ENCODE assay signal across 21 cellular contexts in genomic region chr1:25047506-25048240, GRCh38.
DNase-seq lines count a peak whose midpoint lies in the region; ATAC-seq and TF ChIP-seq lines count a peak whose summit lies in the region.
"Had no signal": no experiment of that assay in that cellular context is flagged by ENCODE, and none has a peak within 500 bp of the region (broad histone marks: within the 10 kb centered on the region; RNA-seq: fewer than 3 reads in every experiment).

No MANE protein-coding gene starts in this region.

- no peaks in the 10 kb centered on the region for H3K79me2 ChIP-seq in osteoblast (ENCODE audit: insufficient read depth, low read length)
- no peaks in the 10 kb centered on the region for H3K79me2 ChIP-seq in PC-9 (ENCODE audit: low read depth)

- H2AFZ ChIP-seq in osteoblast (ENCODE audit: low read length): no peak overlapping the region
- H2AFZ ChIP-seq in PC-9: no peak overlapping the region
- H2AFZ ChIP-seq: GM23338 had no signal

- H3K4me3 ChIP-seq in left ventricle myocardium inferior (no peak overlapping the region), osteoblast (ENCODE audit: insufficient read depth, low read length) (no peak overlapping the region), PC-9 (no peak overlapping the region), thyroid gland (replicated peaks in 1 of 3) (no peak overlapping the region)
- H3K4me3 ChIP-seq: BLaER1, GM23338 had no signal

- intact Hi-C loops in left cardiac atrium (cut with DNase I) (no loop called here), left ventricle myocardium inferior (cut with micrococcal nuclease) (no loop called here), PC-9 (cut with micrococcal nuclease; ENCODE audit: unreplicated experiment) (no loop called here), thyroid gland (cut with DNase I) (no loop called here)

- POLR2A ChIA-PET in T-cell (lab: Charles Lee) (no interaction called here), PC-9 (lab: Charles Lee; ENCODE audit: unreplicated experiment) (no interaction called here)

- CTCF ChIA-PET in T-cell (lab: Charles Lee) (no interaction called here), PC-9 (lab: Charles Lee) (no interaction called here)

- H3K9me2 ChIP-seq in PC-9 (ENCODE audit: insufficient read depth): no peaks in the 10 kb centered on the region

- H3K4me2 ChIP-seq in osteoblast (ENCODE audit: insufficient read depth, low read length) (no peak overlapping the region), PC-9 (no peak overlapping the region)
- H3K4me2 ChIP-seq: GM23338 had no signal

- ATAC-seq in left cardiac atrium (no peak), T-cell (replicated peaks in 1 of 4) (no peak)
- ATAC-seq in activated T-helper 17 cell treated with anti-CD3 and anti-CD28 coated beads, Interleukin-2, amount 50 U/mL, for 72 hours (replicated peaks): no peak
- ATAC-seq: GM23338, HCT116 had no signal

- H3F3A ChIP-seq in PC-9 (ENCODE audit: insufficient read depth, low read depth): no peaks in the 10 kb centered on the region

- peak overlapping the region; percentile 15 for H3K27ac Mint-ChIP-seq in activated T-helper 17 cell treated with anti-CD3 and anti-CD28 coated beads, Interleukin-2, amount 50 U/mL, for 72 hours
- H3K27ac Mint-ChIP-seq in chondrocyte (ENCODE audit: unreplicated experiment) (no peak overlapping the region), T-cell (no peak overlapping the region)
- H3K27ac Mint-ChIP-seq: CD4-positive, alpha-beta memory T cell; GM23338; HFFc6 had no signal

- H3K4me3 Mint-ChIP-seq in activated T-helper 17 cell treated with anti-CD3 and anti-CD28 coated beads, Interleukin-2, amount 50 U/mL, for 72 hours: no peak overlapping the region
- H3K4me3 Mint-ChIP-seq in chondrocyte (ENCODE audit: unreplicated experiment): no peak overlapping the region
- H3K4me3 Mint-ChIP-seq in T-cell: no peak overlapping the region
- H3K4me3 Mint-ChIP-seq: CD14-positive monocyte; CD4-positive, alpha-beta memory T cell; GM23338; HFFc6; IgD-negative memory B cell had no signal

- DNase-seq in left cardiac atrium (peak; percentile 4), left ventricle myocardium inferior (no peak), chondrocyte (ENCODE audit: low spot score) (peak; percentile 54), osteoblast (ENCODE audit: insufficient read length, low spot score, missing footprints) (peak; percentile 29), T-cell (no peak), PC-9 (no peak), thyroid gland (no peak)
- DNase-seq: ACHN; AML-193; CD4-positive, alpha-beta memory T cell; DMS153; DMS79; GDM1; H7; HFFc6 had no signal

- H3K36me3 ChIP-seq in left ventricle myocardium inferior (no peaks in the 10 kb centered on the region), osteoblast (ENCODE audit: insufficient read depth, low read length) (no peaks in the 10 kb centered on the region), PC-9 (ENCODE audit: low read depth) (no peaks in the 10 kb centered on the region), thyroid gland (no peaks in the 10 kb centered on the region)
- H3K36me3 ChIP-seq: BLaER1 had no signal

- WGBS in thyroid gland, 2 donors: 84 to 85% methylated on average over 10 to 11 of the region's 11 CpGs

- H3K9me3 ChIP-seq in left ventricle myocardium inferior (replicated peaks): peaks cover 5% of the 10 kb centered on the region
- no peaks in the 10 kb centered on the region for H3K9me3 ChIP-seq in osteoblast (ENCODE audit: low read depth, low read length)
- no peaks in the 10 kb centered on the region for H3K9me3 ChIP-seq in PC-9 (ENCODE audit: insufficient read depth, low read depth)
- H3K9me3 ChIP-seq in thyroid gland: no peaks in the 10 kb centered on the region

- H3K36me3 Mint-ChIP-seq in activated T-helper 17 cell treated with anti-CD3 and anti-CD28 coated beads, Interleukin-2, amount 50 U/mL, for 72 hours (ENCODE audit: low read depth): no peaks in the 10 kb centered on the region
- peaks cover 6% of the 10 kb centered on the region for H3K36me3 Mint-ChIP-seq in chondrocyte (ENCODE audit: low read depth)
- H3K36me3 Mint-ChIP-seq in T-cell: no peaks in the 10 kb centered on the region
- H3K36me3 Mint-ChIP-seq: CD14-positive monocyte; CD4-positive, alpha-beta memory T cell; IgD-negative memory B cell had no signal

- peaks cover 21% of the 10 kb centered on the region for H3K27me3 ChIP-seq in left ventricle myocardium inferior (ENCODE audit: low read depth)
- H3K27me3 ChIP-seq in osteoblast (ENCODE audit: insufficient read depth, low read length): peaks cover 24% of the 10 kb centered on the region
- H3K27me3 ChIP-seq in PC-9 (ENCODE audit: insufficient read depth, low read depth): peaks cover 25% of the 10 kb centered on the region; the same call in 1 of the 2 replicates
- no peaks in the 10 kb centered on the region for H3K27me3 ChIP-seq in thyroid gland
- H3K27me3 ChIP-seq: BLaER1 had no signal

- no peaks in the 10 kb centered on the region for H3K9me3 Mint-ChIP-seq in activated T-helper 17 cell treated with anti-CD3 and anti-CD28 coated beads, Interleukin-2, amount 50 U/mL, for 72 hours
- H3K9me3 Mint-ChIP-seq in chondrocyte (ENCODE audit: low read depth): peaks cover 7% of the 10 kb centered on the region
- H3K9me3 Mint-ChIP-seq in T-cell: no peaks in the 10 kb centered on the region
- H3K9me3 Mint-ChIP-seq: CD4-positive, alpha-beta memory T cell; GM23338; HFFc6; IgD-negative memory B cell had no signal

- H4K20me1 ChIP-seq in osteoblast (ENCODE audit: insufficient read depth, low read length) (no peaks in the 10 kb centered on the region), PC-9 (ENCODE audit: insufficient read depth) (no peaks in the 10 kb centered on the region)
- H4K20me1 ChIP-seq: BLaER1 had no signal

- H3K4me1 Mint-ChIP-seq in activated T-helper 17 cell treated with anti-CD3 and anti-CD28 coated beads, Interleukin-2, amount 50 U/mL, for 72 hours: no peaks in the 10 kb centered on the region
- H3K4me1 Mint-ChIP-seq in chondrocyte (ENCODE audit: low read depth) (no peaks in the 10 kb centered on the region), T-cell (no peaks in the 10 kb centered on the region)
- H3K4me1 Mint-ChIP-seq: CD4-positive, alpha-beta memory T cell; GM23338 had no signal

- peaks cover 1% of the 10 kb centered on the region for H3K27me3 Mint-ChIP-seq in activated T-helper 17 cell treated with anti-CD3 and anti-CD28 coated beads, Interleukin-2, amount 50 U/mL, for 72 hours
- H3K27me3 Mint-ChIP-seq in chondrocyte (ENCODE audit: low read depth) (peaks cover 31% of the 10 kb centered on the region), T-cell (peaks cover 0 to 7% of the 10 kb centered on the region in 2 donors)
- H3K27me3 Mint-ChIP-seq: IgD-negative memory B cell had no signal

- peaks cover 4% of the 10 kb centered on the region for H3K4me1 ChIP-seq in left ventricle myocardium inferior
- no peaks in the 10 kb centered on the region for H3K4me1 ChIP-seq in osteoblast (ENCODE audit: insufficient read depth, low read length)
- H3K4me1 ChIP-seq in PC-9 (replicated peaks; ENCODE audit: insufficient read depth): no peaks in the 10 kb centered on the region
- H3K4me1 ChIP-seq in thyroid gland: no peaks in the 10 kb centered on the region

- TF ChIP-seq CTCF in left ventricle myocardium inferior (IDR thresholded peaks at IDR 0.05; ENCODE audit: borderline replicate concordance) (no peak), chondrocyte (IDR thresholded peaks at IDR 0.05) (no peak), osteoblast (IDR thresholded peaks at IDR 0.05; ENCODE audit: extremely low read depth, low read depth, low read length) (no peak), PC-9 (conservative IDR thresholded peaks at IDR 0.05) (no peak), thyroid gland (IDR thresholded peaks at IDR 0.05) (no peak)

- TF ChIP-seq POLR2A in thyroid gland (IDR thresholded peaks at IDR 0.05): no peak

- no TSS peak for BruUV-seq in PC-9 (replicated peaks; lab: Mats Ljungman, UMichigan)

- H3K27ac ChIP-seq in left ventricle myocardium inferior (replicated peaks) (no peak overlapping the region), osteoblast (ENCODE audit: low read depth, low read length) (no peak overlapping the region), PC-9 (no peak overlapping the region), thyroid gland (no peak overlapping the region)
- H3K27ac ChIP-seq: BLaER1 had no signal

Comparison
In these comparisons a context has a peak if more than half of its experiments do, and no peak if none do; other contexts are left out.
1. DNase-seq: peak in left cardiac atrium (single experiment), chondrocyte (single experiment) and osteoblast (single experiment); none in left ventricle myocardium inferior (single experiment), T-cell (0 of 34), PC-9 (0 of 2) and thyroid gland (0 of 2).